In the genomic region with DNA sequence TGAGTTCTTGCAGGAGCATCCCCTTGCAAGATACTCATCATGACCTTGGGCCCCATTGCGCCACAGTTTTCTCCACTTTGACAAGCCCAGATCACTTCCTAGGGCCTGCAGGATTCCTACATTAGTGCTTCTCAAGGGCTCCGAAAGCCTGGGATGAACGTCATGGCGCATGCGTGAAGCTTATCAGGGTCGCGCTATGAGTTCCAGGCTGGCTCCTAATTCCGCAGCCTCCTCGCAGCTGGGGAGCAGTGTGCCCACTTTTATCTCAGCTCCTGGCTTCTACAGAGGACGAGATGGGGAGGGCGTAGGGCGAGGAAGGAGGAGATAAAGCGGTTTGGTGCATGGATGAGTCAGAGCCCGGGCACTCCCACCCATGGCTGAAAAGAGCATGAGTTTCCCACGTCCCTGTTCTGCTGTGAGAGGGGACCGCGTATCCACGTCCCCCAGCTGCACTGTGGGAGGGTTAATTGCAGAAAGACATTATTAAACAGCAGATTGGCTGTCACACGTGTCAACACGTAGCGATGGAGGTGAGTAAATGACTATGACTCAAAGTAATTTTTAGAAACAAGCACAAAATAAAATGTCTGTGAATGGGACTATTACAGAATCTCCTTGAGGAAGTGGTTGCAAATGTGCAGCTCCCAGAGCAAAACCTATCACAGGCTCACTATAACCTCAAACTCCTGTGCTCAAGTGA, we compare ENCODE assay signal across 9 cellular contexts.
DNase-seq lines count a peak whose midpoint lies in the region; ATAC-seq and TF ChIP-seq lines count a peak whose summit lies in the region.
"Had no signal": no experiment of that assay in that cellular context is flagged by ENCODE, and none has a peak within 500 bp of the region (broad histone marks: within the 10 kb centered on the region; RNA-seq: fewer than 3 reads in every experiment).

No MANE protein-coding gene starts in this region.

- DNase-seq in NCI-H1105 treated with DMSO at 0.1 percent for 48 hours (lab: John Stamatoyannopoulos, UW): peak; percentile 44
- no peak for DNase-seq in NCI-H1105 (lab: John Stamatoyannopoulos, UW)
- DNase-seq in T-helper 17 cell: no peak
- DNase-seq in cardiac muscle cell (ENCODE audit: low read depth in 1 of 2, low spot score in 1 of 2): peak in 1 of 2 donors; percentile 84
- peak; percentile 5 to 10 for DNase-seq in stimulated activated CD8-positive, alpha-beta memory T cell treated with anti-CD3 and anti-CD28 coated beads, Interleukin-7, amount 100 ng/mL, for 48 hours (ENCODE audit: extremely low read depth in 1 of 2, low read depth in 1 of 2)
- no peak for DNase-seq in SJCRH30
- DNase-seq in GM19238 (ENCODE audit: insufficient read length, low spot score): no peak

- H3K36me3 ChIP-seq in cardiac muscle cell (no peaks in the 10 kb centered on the region), SJCRH30 (no peaks in the 10 kb centered on the region)

- ATAC-seq in T-helper 17 cell (no peak), HG02884 (IDR thresholded peaks at IDR 0.05; ENCODE audit: unreplicated experiment) (no peak)

- TF ChIP-seq CTCF in cardiac muscle cell (IDR thresholded peaks at IDR 0.05; ENCODE audit: low read depth, low read length): no peak

- peaks cover 46% of the 10 kb centered on the region for H3K27me3 Mint-ChIP-seq in T-helper 17 cell

- H3K4me3 ChIP-seq in cardiac muscle cell: no peak overlapping the region
- no peak overlapping the region for H3K4me3 ChIP-seq in SJCRH30

- H3K27ac ChIP-seq in cardiac muscle cell: peak overlapping the region; percentile 96
- no peak overlapping the region for H3K27ac ChIP-seq in SJCRH30
- H3K27ac ChIP-seq: 22Rv1 had no signal

- no peak overlapping the region for H3K27ac Mint-ChIP-seq in T-helper 17 cell

- peaks cover 2% of the 10 kb centered on the region for H3K36me3 Mint-ChIP-seq in T-helper 17 cell (ENCODE audit: low read depth)

- H3K4me1 ChIP-seq in cardiac muscle cell (ENCODE audit: low read depth) (peaks cover 51% of the 10 kb centered on the region), SJCRH30 (no peaks in the 10 kb centered on the region)

- H3K27me3 ChIP-seq in cardiac muscle cell: no peaks in the 10 kb centered on the region
- H3K27me3 ChIP-seq in SJCRH30: no peaks in the 10 kb centered on the region

- H3K9me3 ChIP-seq in T-helper 17 cell (ENCODE audit: control insufficient read depth, low read length, poor library complexity, severe bottlenecking) (no peaks in the 10 kb centered on the region), cardiac muscle cell (ENCODE audit: low read depth) (no peaks in the 10 kb centered on the region), SJCRH30 (replicated peaks) (no peaks in the 10 kb centered on the region)

- H3K4me3 Mint-ChIP-seq in T-helper 17 cell: peak overlapping the region; percentile 36

- peaks cover 6% of the 10 kb centered on the region for H3K4me1 Mint-ChIP-seq in T-helper 17 cell

Comparison
In these comparisons a context has a peak if more than half of its experiments do, and no peak if none do; other contexts are left out.
1. DNase-seq: peak in NCI-H1105 treated with DMSO at 0.1 percent for 48 hours (single experiment) and stimulated activated CD8-positive, alpha-beta memory T cell treated with anti-CD3 and anti-CD28 coated beads, Interleukin-7, amount 100 ng/mL, for 48 hours (2 of 2); none in NCI-H1105 (single experiment), T-helper 17 cell (0 of 3), SJCRH30 (0 of 2) and GM19238 (single experiment).